In genomic region chr12:24866139-24866538, GRCh38 we compare ENCODE assay signal across 1 cellular context.
A peak's percentile ranks its signal among the peaks of the same experiment; 100 is the strongest.
TF ChIP-seq lines count a peak whose summit lies in the region.

No MANE protein-coding gene starts in this region.

TF ChIP-seq in K562, 482 proteins besides CTCF, POLR2A, EP300 and RAD21:
- TF ChIP-seq RBM22 (IDR thresholded peaks at IDR 0.05; ENCODE audit: low read depth, low read length, poor library complexity, severe bottlenecking) = peak; percentile 52
TF ChIP-seq in K562: peak in this region for 1; not testable (repeated sequence) for 481.
